ENCODE assay signal across 16 cellular contexts in genomic region chr10:132514841-132515521, GRCh38. TPM values are rescaled to one million over a fixed set of nuclear protein-coding genes. Genes with fewer than 3 reads are reported as not detected.
A peak's percentile ranks its signal among the peaks of the same experiment; 100 is the strongest.
DNase-seq lines count a peak whose midpoint lies in the region; ATAC-seq and TF ChIP-seq lines count a peak whose summit lies in the region.
"Had no signal": no experiment of that assay in that cellular context is flagged by ENCODE, and none has a peak within 500 bp of the region (broad histone marks: within the 10 kb centered on the region; RNA-seq: fewer than 3 reads in every experiment).

No MANE protein-coding gene starts in this region.

- 30 to 44% (median 35%) methylated on average over 7 to 21 of the region's 21 CpGs for WGBS in heart left ventricle, 4 donors
- 34 to 35% (median 34%) methylated on average over 20 to 21 of the region's 21 CpGs for WGBS in ovary, 3 donors

- peak overlapping the region in 2 of 12 donors; percentile 35 to 58 for H3K4me3 ChIP-seq in heart left ventricle
- no peak overlapping the region for H3K4me3 ChIP-seq in ovary
- H3K4me3 ChIP-seq: esophagus squamous epithelium, transverse colon had no signal

- H3K9me3 ChIP-seq in heart left ventricle (peaks cover 0 to 4% (median 0%) of the 10 kb centered on the region in 12 donors), ovary (no peaks in the 10 kb centered on the region)
- H3K9me3 ChIP-seq: esophagus squamous epithelium, transverse colon had no signal

- POLR2A ChIA-PET in activated CD8-positive, alpha-beta T cell treated with anti-CD3 and anti-CD28 coated beads for 36 hours (lab: Charles Lee), result no interaction called here

- ATAC-seq in HG03135 (IDR thresholded peaks at IDR 0.05; ENCODE audit: unreplicated experiment) (peak; percentile 64), heart left ventricle (no peak)
- no peak for ATAC-seq in activated CD8-positive, alpha-beta T cell treated with anti-CD3 and anti-CD28 coated beads for 36 hours

- no peaks in the 10 kb centered on the region for H3K36me3 Mint-ChIP-seq in activated CD8-positive, alpha-beta T cell treated with anti-CD3 and anti-CD28 coated beads for 36 hours (ENCODE audit: low read depth)

- peaks cover 3% of the 10 kb centered on the region for H3K9me3 Mint-ChIP-seq in activated CD8-positive, alpha-beta T cell treated with anti-CD3 and anti-CD28 coated beads for 36 hours

- H3K27me3 ChIP-seq in heart left ventricle (no peaks in the 10 kb centered on the region), ovary (no peaks in the 10 kb centered on the region)
- H3K27me3 ChIP-seq: transverse colon had no signal

- intact Hi-C loops in heart left ventricle (cut with DNase I) (loop anchor here in 8 of 10 donors (5.0 to 10.0 kb wide), 6 partner anchors 48 to 120 kb away; partner anchors contain the start of gene PWWP2B (in 1 of the 8)), ovary (cut with DNase I) (loop anchor here in 1 of 4 donors (5.0 kb wide), 1 partner anchor 48 kb away; no protein-coding TSS in a partner anchor)
- intact Hi-C loops in activated CD8-positive, alpha-beta T cell treated with anti-CD3 and anti-CD28 coated beads for 36 hours (cut with micrococcal nuclease), result no loop called here

- H3K27ac Mint-ChIP-seq in activated CD8-positive, alpha-beta T cell treated with anti-CD3 and anti-CD28 coated beads for 36 hours, result no peak overlapping the region

- H3K27me3 Mint-ChIP-seq in activated CD8-positive, alpha-beta T cell treated with anti-CD3 and anti-CD28 coated beads for 36 hours, result no peaks in the 10 kb centered on the region

- H3K4me1 ChIP-seq in heart left ventricle (peaks cover 3 to 77% (median 57%) of the 10 kb centered on the region in 12 donors), ovary (ENCODE audit: insufficient read depth) (peaks cover 38% of the 10 kb centered on the region)

- no peak for TF ChIP-seq CTCF in heart left ventricle (IDR thresholded peaks at IDR 0.05)
- TF ChIP-seq CTCF in ovary (IDR thresholded peaks at IDR 0.05), result no peak
- TF ChIP-seq CTCF in activated CD8-positive, alpha-beta T cell treated with anti-CD3 and anti-CD28 coated beads for 36 hours (IDR thresholded peaks at IDR 0.05), result no peak

- H3K36me3 ChIP-seq in heart left ventricle (peaks cover 0 to 6% (median 0%) of the 10 kb centered on the region in 9 donors), ovary (no peaks in the 10 kb centered on the region)
- H3K36me3 ChIP-seq: esophagus squamous epithelium, transverse colon had no signal

- H3K27ac ChIP-seq in heart left ventricle (peak overlapping the region; percentile 90 to 99 (median 98)), ovary (peak overlapping the region; percentile 51 to 87)

- CTCF ChIA-PET in activated CD8-positive, alpha-beta T cell treated with anti-CD3 and anti-CD28 coated beads for 36 hours (lab: Charles Lee), result no interaction called here

- no peak overlapping the region for H3K4me3 Mint-ChIP-seq in activated CD8-positive, alpha-beta T cell treated with anti-CD3 and anti-CD28 coated beads for 36 hours

- TF ChIP-seq EP300 in ovary (IDR thresholded peaks at IDR 0.05), result no peak

- TF ChIP-seq POLR2A in heart left ventricle (IDR thresholded peaks at IDR 0.05) (no peak), ovary (IDR thresholded peaks at IDR 0.05) (peak; percentile 18)

- no peaks in the 10 kb centered on the region for H3K4me1 Mint-ChIP-seq in activated CD8-positive, alpha-beta T cell treated with anti-CD3 and anti-CD28 coated beads for 36 hours (ENCODE audit: low read depth)

- DNase-seq in 8988T, result peak; percentile 5
- DNase-seq in heart left ventricle, result peak in 2 of 5 donors; percentile 31 to 62
- DNase-seq in ovary, result peak; percentile 69 to 79 (median 72)
- no peak for DNase-seq in medulla oblongata (ENCODE audit: extremely low spot score)
- no peak for DNase-seq in NCI-H1930 (lab: John Stamatoyannopoulos, UW)
- no peak for DNase-seq in central memory CD4-positive, alpha-beta T cell
- no peak for DNase-seq in activated CD8-positive, alpha-beta T cell treated with anti-CD3 and anti-CD28 coated beads for 36 hours
- DNase-seq: activated CD4-positive, alpha-beta T cell treated with anti-CD3 and anti-CD28 coated beads for 48 hours; activated gamma-delta T cell; cerebellar nuclear complex; DMS79 treated with DMSO at 0.1 percent for 48 hours; esophagus squamous epithelium; NCI-H2029; small intestine; transverse colon had no signal

RNA-seq across cellular contexts. Expression of gene INPP5A, which starts 22.6 kb away (rescaled TPM):
- 100 to 1,000 TPM in 6 of 9 donors, 10 to 100 TPM in 3; 78.1 to 179 (median 113) TPM for total RNA-seq in heart left ventricle
- polyA plus RNA-seq in heart left ventricle, result 10 to 100 TPM; 38.6 to 60.1 TPM
- total RNA-seq in ovary, result 10 to 100 TPM; 19.8 to 41.2 (median 35.3) TPM
- 10 to 100 TPM; 20.2 to 41.2 TPM for polyA plus RNA-seq in ovary
- total RNA-seq in activated CD8-positive, alpha-beta T cell treated with anti-CD3 and anti-CD28 coated beads for 36 hours, result 10 to 100 TPM in 1 of 2 experiments, 1 to 10 TPM in 1; 9.6 to 10.4 TPM

Comparison
In these comparisons a context has a peak if more than half of its experiments do, and no peak if none do; other contexts are left out.
1. DNase-seq: peak in 8988T (single experiment) and ovary (5 of 5); none in medulla oblongata (single experiment), NCI-H1930 (0 of 2), central memory CD4-positive, alpha-beta T cell (single experiment) and activated CD8-positive, alpha-beta T cell treated with anti-CD3 and anti-CD28 coated beads for 36 hours (single experiment).